In genomic region chr20:17716331-17716730, GRCh38 we compare ENCODE assay signal across 34 cellular contexts. TPM values are rescaled to one million over a fixed set of nuclear protein-coding genes. Genes with fewer than 3 reads are reported as not detected.
"Had no signal": no experiment of that assay in that cellular context is flagged by ENCODE, and none has a peak within 500 bp of the region (broad histone marks: within the 10 kb centered on the region; RNA-seq: fewer than 3 reads in every experiment).

No MANE protein-coding gene starts in this region.

- H3K9me3 ChIP-seq: neutrophil, psoas muscle, spleen, suprapubic skin, testis, tibial nerve, upper lobe of left lung, vagina had no signal

- H3K27ac ChIP-seq: neutrophil, parathyroid adenoma, psoas muscle, skin epidermis, spleen, suprapubic skin, testis, tibial nerve, upper lobe of left lung, vagina had no signal

- DNase-seq: naive thymus-derived CD8-positive, alpha-beta T cell; nephron progenitor cell; nucleus accumbens; posterior cingulate gyrus; psoas muscle; right cardiac atrium; spleen; stimulated activated CD4-positive, alpha-beta T cell treated with anti-CD3 and anti-CD28 coated beads, Interleukin-12 subunit alpha, Interleukin-12 subunit beta, amount 100 ng/mL, for 4 hours; stimulated activated CD4-positive, alpha-beta T cell treated with anti-CD3 and anti-CD28 coated beads, Interleukin-1b, Interleukin-23, amount 100 ng/mL, for 48 hours; stimulated activated CD4-positive, alpha-beta T cell treated with anti-CD3 and anti-CD28 coated beads, Interleukin-4, amount 100 ng/mL, for 1 hour; stimulated activated CD4-positive, alpha-beta T cell treated with anti-CD3 and anti-CD28 coated beads, Interleukin-4, amount 100 ng/mL, for 4 hours; stimulated activated CD8-positive, alpha-beta memory T cell treated with anti-CD3 and anti-CD28 coated beads, Interleukin-4, amount 100 ng/mL, for 48 hours; stimulated activated naive CD4-positive, alpha-beta T cell; stimulated activated naive CD8-positive, alpha-beta T cell treated with anti-CD3 and anti-CD28 coated beads, Interleukin-15, amount 100 ng/mL, for 72 hours; stimulated activated naive CD8-positive, alpha-beta T cell treated with anti-CD3 and anti-CD28 coated beads, Interleukin-15, Interleukin-2, amounts not matched to agents 100 U/mL and 50 U/mL, for 24 hours; substantia nigra; testis had no signal

- H3K9ac ChIP-seq: parathyroid adenoma had no signal

- H2AFZ ChIP-seq: parathyroid adenoma had no signal

- H3K4me3 ChIP-seq: psoas muscle, skin epidermis, smooth muscle cell, spleen, suprapubic skin, testis, tibial nerve, upper lobe of left lung, vagina had no signal

- H3K27me3 ChIP-seq: neutrophil, spleen, suprapubic skin, testis, tibial nerve, upper lobe of left lung, vagina had no signal

- H3K4me1 ChIP-seq: psoas muscle, suprapubic skin, tibial nerve had no signal

- FAIRE-seq: urothelium cell line had no signal

- H3K4me2 ChIP-seq: smooth muscle cell had no signal

- H3K79me2 ChIP-seq: parathyroid adenoma had no signal

- ATAC-seq: naive thymus-derived CD8-positive, alpha-beta T cell; psoas muscle; right cardiac atrium; sciatic nerve; stimulated activated naive CD8-positive, alpha-beta T cell treated with anti-CD3 and anti-CD28 coated beads, Interleukin-15, amount 100 ng/mL, for 72 hours; stimulated activated naive CD8-positive, alpha-beta T cell treated with anti-CD3 and anti-CD28 coated beads, Interleukin-15, Interleukin-2, amounts not matched to agents 100 U/mL and 50 U/mL, for 24 hours had no signal

- H3K36me3 ChIP-seq: neutrophil, spleen, suprapubic skin, tibial nerve, upper lobe of left lung, vagina had no signal

RNA-seq across cellular contexts. Expression of gene BANF2, which starts 16.6 kb away (rescaled TPM):
- total RNA-seq: naive thymus-derived CD8-positive, alpha-beta T cell; natural killer cell treated with Interleukin-12 subunit alpha and Interleukin-12 subunit beta and Interleukin-15 and Interleukin-18, amount 100 ng/mL, for 72 hours; neural crest cell; omental fat pad; osteocyte; progenitor cell of endocrine pancreas; psoas muscle; renal cortical epithelial cell; right cardiac atrium; sciatic nerve; smooth muscle cell; spleen; suprapubic skin; tibial nerve; upper lobe of left lung; ureter; vagina had no signal
- polyA plus RNA-seq: naive thymus-derived CD8-positive, alpha-beta T cell; psoas muscle; right cardiac atrium; smooth muscle cell; spleen had no signal
